ENCODE assay signal across 30 cellular contexts in genomic region chr5:149935431-149935901, GRCh38. TPM values are rescaled to one million over a fixed set of nuclear protein-coding genes. Genes with fewer than 3 reads are reported as not detected.
DNase-seq lines count a peak whose midpoint lies in the region; ATAC-seq and TF ChIP-seq lines count a peak whose summit lies in the region.
"Had no signal": no experiment of that assay in that cellular context is flagged by ENCODE, and none has a peak within 500 bp of the region (broad histone marks: within the 10 kb centered on the region; RNA-seq: fewer than 3 reads in every experiment).

No MANE protein-coding gene starts in this region.

- H3K4me3 Mint-ChIP-seq in MCF 10A (ENCODE audit: unreplicated experiment): peak overlapping the region; percentile 29
- H3K4me3 Mint-ChIP-seq: activated CD8-positive, alpha-beta memory T cell treated with anti-CD3 and anti-CD28 coated beads, Interleukin-2, amount 10 ng/mL, durations not matched to agents 7 days and 5 days; activated T-cell treated with anti-CD3 and anti-CD28 coated beads, Interleukin-2, amount 50 U/mL, for 72 hours; CD8-positive, alpha-beta memory T cell; endodermal cell had no signal

- no peak overlapping the region for H2BK5ac ChIP-seq in neuronal stem cell (ENCODE audit: low read length)

- H3K27ac ChIP-seq in Panc1 (ENCODE audit: low read length) (peak overlapping the region; percentile 98), tibial artery (peak overlapping the region; percentile 70 to 73), neuronal stem cell (replicated peaks; ENCODE audit: low read length) (no peak overlapping the region)
- H3K27ac ChIP-seq: right atrium auricular region, thyroid gland had no signal

- no peak overlapping the region for H3K4ac ChIP-seq in neuronal stem cell (ENCODE audit: low read length)

- peaks cover 53% of the 10 kb centered on the region for H3K4me1 ChIP-seq in Panc1 (ENCODE audit: control insufficient read depth, insufficient read depth, low read length)
- H3K4me1 ChIP-seq in tibial artery: peaks cover 0 to 62% (median 45%) of the 10 kb centered on the region in 4 donors
- no peaks in the 10 kb centered on the region for H3K4me1 ChIP-seq in neuronal stem cell (ENCODE audit: control insufficient read depth in 2 of 2, insufficient read depth in 1 of 2, low read depth in 1 of 2, low read length in 2 of 2)
- H3K4me1 ChIP-seq: thyroid gland had no signal

- peaks cover 64% of the 10 kb centered on the region for H3K4me1 Mint-ChIP-seq in MCF 10A (ENCODE audit: insufficient read depth, unreplicated experiment)
- H3K4me1 Mint-ChIP-seq: CD8-positive, alpha-beta memory T cell had no signal

- TF ChIP-seq CTCF in Panc1 (IDR thresholded peaks at IDR 0.05) (no peak), MCF 10A (IDR thresholded peaks at IDR 0.05; ENCODE audit: unreplicated experiment) (no peak), tibial artery (IDR thresholded peaks at IDR 0.05) (no peak)

- no peak for DNase-seq in Panc1 (ENCODE audit: low read depth, low spot score)
- peak; percentile 64 for DNase-seq in MCF 10A (ENCODE audit: unreplicated experiment)
- peak; percentile 51 for DNase-seq in islet precursor cell
- DNase-seq in tibial artery: peak in 1 of 2 donors; percentile 78
- no peak for DNase-seq in stimulated activated naive CD8-positive, alpha-beta T cell treated with anti-CD3 and anti-CD28 coated beads, Interleukin-15, Interleukin-2, amounts not matched to agents 100 U/mL and 50 U/mL, for 24 hours
- DNase-seq in neuronal stem cell (ENCODE audit: low spot score): no peak
- DNase-seq: activated CD4-positive, alpha-beta T cell treated with anti-CD3 and anti-CD28 coated beads, Interleukin-2, amount 50 U/mL, for 1 hour; activated CD8-positive, alpha-beta memory T cell treated with anti-CD3 and anti-CD28 coated beads, Interleukin-2, amount 10 ng/mL, durations not matched to agents 7 days and 5 days; activated naive CD4-positive, alpha-beta T cell treated with Interleukin-2 at 50 U/mL for 16 hours; activated T-cell treated with anti-CD3 and anti-CD28 coated beads, Interleukin-2, amount 50 U/mL, for 72 hours; CD8-positive, alpha-beta memory T cell; cortex of kidney; DMS53; endodermal cell; GDM1; glutamatergic neuron; left colon; naive B cell; NCI-H187 treated with DMSO at 0.1 percent for 48 hours; NCI-H226; occipital lobe; stimulated activated CD4-positive, alpha-beta T cell treated with anti-CD3 and anti-CD28 coated beads, Interleukin-12 subunit alpha, Interleukin-12 subunit beta, amount 100 ng/mL, for 4 hours; stimulated activated CD4-positive, alpha-beta T cell treated with anti-CD3 and anti-CD28 coated beads, Interleukin-4, amount 100 ng/mL, for 24 hours; stimulated activated naive CD4-positive, alpha-beta T cell; T-helper 9 cell; thyroid gland had no signal

- H3K27me3 Mint-ChIP-seq in MCF 10A (ENCODE audit: insufficient read depth, unreplicated experiment): no peaks in the 10 kb centered on the region

- no CpG with 5 or more reads among the region's 8 CpGs for WGBS in neuronal stem cell (ENCODE audit: extremely low coverage in 2 of 2, insufficient read length in 2 of 2, insufficient replicate concordance in 1 of 2), 2 donors

- no peak overlapping the region for H3K18ac ChIP-seq in neuronal stem cell (ENCODE audit: low read length)

- H3K4me3 ChIP-seq in Panc1 (ENCODE audit: low read depth in 2 of 2, low read length in 2 of 2) (no peak overlapping the region), tibial artery (no peak overlapping the region), neuronal stem cell (ENCODE audit: low read length in 2 of 2) (no peak overlapping the region)
- H3K4me3 ChIP-seq: right atrium auricular region, thyroid gland had no signal

- no peak overlapping the region for H2AFZ ChIP-seq in neuronal stem cell (ENCODE audit: low read length)

- no peak overlapping the region for H3K14ac ChIP-seq in neuronal stem cell (ENCODE audit: low read length)

- H2AK5ac ChIP-seq in neuronal stem cell (ENCODE audit: low read depth, low read length): no peak overlapping the region

- POLR2A ChIA-PET in Panc1 (lab: Charles Lee): no interaction called here
- POLR2A ChIA-PET in MCF 10A (lab: Yijun Ruan, JAX): interaction anchor here (0.6 to 6.3 kb wide), 24 partner anchors 9 to 333 kb away, joined by 3 to 138 read pairs (median 6); partner anchors contain the start of genes PDE6A and SLC26A2

- no peak overlapping the region for H3K23ac ChIP-seq in neuronal stem cell (ENCODE audit: low read depth, low read length, poor library complexity)

- peak overlapping the region; percentile 98 for H3K27ac Mint-ChIP-seq in MCF 10A (ENCODE audit: low read depth, unreplicated experiment)
- H3K27ac Mint-ChIP-seq: activated CD8-positive, alpha-beta memory T cell treated with anti-CD3 and anti-CD28 coated beads, Interleukin-2, amount 10 ng/mL, durations not matched to agents 7 days and 5 days; activated T-cell treated with anti-CD3 and anti-CD28 coated beads, Interleukin-2, amount 50 U/mL, for 72 hours; CD8-positive, alpha-beta memory T cell; endodermal cell; naive B cell had no signal

- H3K27me3 ChIP-seq in Panc1 (ENCODE audit: control insufficient read depth, insufficient read depth, low read length): no peaks in the 10 kb centered on the region
- H3K27me3 ChIP-seq in tibial artery: no peaks in the 10 kb centered on the region
- H3K27me3 ChIP-seq in neuronal stem cell (ENCODE audit: control insufficient read depth in 3 of 3, insufficient read depth in 3 of 3, low read depth in 1 of 3, low read length in 3 of 3): peaks cover 0 to 57% (median 1%) of the 10 kb centered on the region in 3 experiments
- H3K27me3 ChIP-seq: right atrium auricular region had no signal

- in situ Hi-C loops in Panc1 (cut with HindIII; ENCODE audit: low pct_unique_long_range_greater_than_20kb, low sequenced_read_pairs): no loop called here

- ATAC-seq in Panc1: no peak
- ATAC-seq in stimulated activated naive CD8-positive, alpha-beta T cell treated with anti-CD3 and anti-CD28 coated beads, Interleukin-15, Interleukin-2, amounts not matched to agents 100 U/mL and 50 U/mL, for 24 hours: no peak
- ATAC-seq in HG02938 (IDR thresholded peaks at IDR 0.05; ENCODE audit: unreplicated experiment): no peak
- ATAC-seq: activated CD8-positive, alpha-beta memory T cell treated with anti-CD3 and anti-CD28 coated beads, Interleukin-2, amount 10 ng/mL, durations not matched to agents 7 days and 5 days; activated T-cell treated with anti-CD3 and anti-CD28 coated beads, Interleukin-2, amount 50 U/mL, for 72 hours; left colon had no signal

- H3K36me3 Mint-ChIP-seq in MCF 10A (ENCODE audit: insufficient read depth, unreplicated experiment): peaks cover 8% of the 10 kb centered on the region
- H3K36me3 Mint-ChIP-seq: activated CD8-positive, alpha-beta memory T cell treated with anti-CD3 and anti-CD28 coated beads, Interleukin-2, amount 10 ng/mL, durations not matched to agents 7 days and 5 days; CD8-positive, alpha-beta memory T cell; naive B cell had no signal

- H3K9me3 ChIP-seq in Panc1 (ENCODE audit: control insufficient read depth, insufficient read depth, low read depth, low read length) (no peaks in the 10 kb centered on the region), tibial artery (no peaks in the 10 kb centered on the region), neuronal stem cell (replicated peaks in 1 of 2; ENCODE audit: control insufficient read depth in 2 of 2, insufficient read depth in 1 of 2, low read depth in 1 of 2, low read length in 2 of 2) (no peaks in the 10 kb centered on the region)
- H3K9me3 ChIP-seq: right atrium auricular region, thyroid gland had no signal

- no peak overlapping the region for H3K9ac ChIP-seq in neuronal stem cell (ENCODE audit: low read depth, low read length, poor library complexity)

- no peaks in the 10 kb centered on the region for H3K9me3 Mint-ChIP-seq in MCF 10A (ENCODE audit: unreplicated experiment)
- H3K9me3 Mint-ChIP-seq: activated T-cell treated with anti-CD3 and anti-CD28 coated beads, Interleukin-2, amount 50 U/mL, for 72 hours; CD8-positive, alpha-beta memory T cell; endodermal cell; naive B cell had no signal

- H4K8ac ChIP-seq in neuronal stem cell (ENCODE audit: low read depth, low read length): no peak overlapping the region

- no peak overlapping the region for H2BK120ac ChIP-seq in neuronal stem cell (ENCODE audit: low read depth, low read length)

- H2BK15ac ChIP-seq in neuronal stem cell (ENCODE audit: low read length): no peak overlapping the region

- no peaks in the 10 kb centered on the region for H3K79me1 ChIP-seq in neuronal stem cell (ENCODE audit: low read depth, low read length)

- intact Hi-C loops in Panc1 (cut with micrococcal nuclease; ENCODE audit: unreplicated experiment) (no loop called here), MCF 10A (cut with micrococcal nuclease) (no loop called here), tibial artery (cut with DNase I; ENCODE audit: low total_unique reads) (no loop called here)

- no peak overlapping the region for H4K91ac ChIP-seq in neuronal stem cell (ENCODE audit: low read depth, low read length, poor library complexity)

- CTCF ChIA-PET in Panc1 (lab: Charles Lee): interaction anchor here (1.1 to 1.8 kb wide), 2 partner anchors 23 to 33 kb away, joined by 5 to 11 read pairs; no protein-coding TSS in a partner anchor
- CTCF ChIA-PET in MCF 10A (lab: Yijun Ruan, JAX): interaction anchor here (0.6 to 8.9 kb wide), 22 partner anchors 9 to 386 kb away, joined by 3 to 105 read pairs (median 4); partner anchors contain the start of gene SLC26A2

- no peak overlapping the region for H2BK12ac ChIP-seq in neuronal stem cell (ENCODE audit: low read length)

- H3K36me3 ChIP-seq in Panc1 (ENCODE audit: control insufficient read depth, insufficient read depth, low read length) (no peaks in the 10 kb centered on the region), tibial artery (no peaks in the 10 kb centered on the region), neuronal stem cell (replicated peaks in 1 of 2; ENCODE audit: control insufficient read depth in 2 of 2, insufficient read depth in 2 of 2, low read length in 2 of 2) (no peaks in the 10 kb centered on the region)
- H3K36me3 ChIP-seq: right atrium auricular region, thyroid gland had no signal

- H3K4me2 ChIP-seq in neuronal stem cell (ENCODE audit: insufficient read depth, low read length, poor library complexity, severe bottlenecking): no peak overlapping the region

- no TSS peak for BruUV-seq in Panc1 (replicated peaks; lab: Mats Ljungman, UMichigan)
- no TSS peak for BruUV-seq in MCF 10A (replicated peaks; lab: Mats Ljungman, UMichigan)

RNA-seq across cellular contexts. Expression of gene PDE6A, which starts 9.1 kb away (rescaled TPM):
- total RNA-seq in Panc1 (2021; ENCODE audit: unreplicated experiment) (0.33 TPM), MCF 10A (2022) (0.22 and 0.42 TPM in 2 replicates)
- 0.15 TPM for polyA plus RNA-seq in Panc1 (2012; ENCODE audit: insufficient read length)
- polyA plus RNA-seq in neuronal stem cell (2013, experiment 1 of 2): not detected
- not detected for polyA plus RNA-seq in neuronal stem cell (2013, experiment 2 of 2)
- total RNA-seq: activated CD8-positive, alpha-beta memory T cell treated with anti-CD3 and anti-CD28 coated beads, Interleukin-2, amount 10 ng/mL, durations not matched to agents 7 days and 5 days; CD8-positive, alpha-beta memory T cell; H1; mesenteric fat pad; occipital lobe; thyroid gland had no signal
- polyA plus RNA-seq: CD8-positive, alpha-beta memory T cell; H1 had no signal

RNA-seq across cellular contexts. Expression of gene SLC26A2, which starts 25.1 kb away (rescaled TPM):
- total RNA-seq in Panc1 (2021; ENCODE audit: unreplicated experiment) (111 TPM), MCF 10A (2022) (44.1 and 56.2 TPM in 2 replicates)
- polyA plus RNA-seq in Panc1 (2012; ENCODE audit: insufficient read length): 33.9 TPM
- 6.6 TPM for polyA plus RNA-seq in neuronal stem cell (2013, experiment 1 of 2)
- polyA plus RNA-seq in neuronal stem cell (2013, experiment 2 of 2): 6.5 TPM

Comparison
In these comparisons a context has a peak if more than half of its experiments do, and no peak if none do; other contexts are left out.
1. DNase-seq: peak in MCF 10A (single experiment) and islet precursor cell (single experiment); none in Panc1 (single experiment), stimulated activated naive CD8-positive, alpha-beta T cell treated with anti-CD3 and anti-CD28 coated beads, Interleukin-15, Interleukin-2, amounts not matched to agents 100 U/mL and 50 U/mL, for 24 hours (single experiment) and neuronal stem cell (single experiment).